Comparison of ENCODE assay signal across 12 cellular contexts in genomic region chr2:120625865-120626560, GRCh38.
DNase-seq lines count a peak whose midpoint lies in the region; ATAC-seq lines count a peak whose summit lies in the region.
"Had no signal": no experiment of that assay in that cellular context is flagged by ENCODE, and none has a peak within 500 bp of the region (broad histone marks: within the 10 kb centered on the region; RNA-seq: fewer than 3 reads in every experiment).

No MANE protein-coding gene starts in this region.

- no peak for ATAC-seq in GM21717 (IDR thresholded peaks at IDR 0.05; ENCODE audit: unreplicated experiment)
- ATAC-seq in HG02623 (IDR thresholded peaks at IDR 0.05; ENCODE audit: unreplicated experiment): no peak
- no peak for ATAC-seq in HG03280 (IDR thresholded peaks at IDR 0.05; ENCODE audit: unreplicated experiment)
- ATAC-seq: K562 had no signal

- peak; percentile 92 for DNase-seq in DMS53 (lab: John Stamatoyannopoulos, UW)
- DNase-seq in NCI-H2196 treated with DMSO at 0.1 percent for 48 hours (lab: John Stamatoyannopoulos, UW; ENCODE audit: unreplicated experiment): peak; percentile 91
- peak; percentile 29 for DNase-seq in ecto neural progenitor cell (ENCODE audit: low spot score)
- DNase-seq in myocyte (ENCODE audit: low read depth): peak; percentile 59
- no peak for DNase-seq in stimulated activated CD4-positive, alpha-beta T cell treated with anti-CD3 and anti-CD28 coated beads, Interleukin-4, amount 100 ng/mL, for 4 hours
- DNase-seq: activated naive CD8-positive, alpha-beta T cell treated with anti-CD3 and anti-CD28 coated beads for 36 hours; NCI-H2171 treated with DMSO at 0.1 percent for 48 hours; retina had no signal

Comparison
In these comparisons a context has a peak if more than half of its experiments do, and no peak if none do; other contexts are left out.
1. DNase-seq: peak in DMS53 (single experiment), NCI-H2196 treated with DMSO at 0.1 percent for 48 hours (single experiment), ecto neural progenitor cell (single experiment) and myocyte (single experiment); none in stimulated activated CD4-positive, alpha-beta T cell treated with anti-CD3 and anti-CD28 coated beads, Interleukin-4, amount 100 ng/mL, for 4 hours (0 of 2).